ENCODE assay signal across 8 cellular contexts in the genomic region with DNA sequence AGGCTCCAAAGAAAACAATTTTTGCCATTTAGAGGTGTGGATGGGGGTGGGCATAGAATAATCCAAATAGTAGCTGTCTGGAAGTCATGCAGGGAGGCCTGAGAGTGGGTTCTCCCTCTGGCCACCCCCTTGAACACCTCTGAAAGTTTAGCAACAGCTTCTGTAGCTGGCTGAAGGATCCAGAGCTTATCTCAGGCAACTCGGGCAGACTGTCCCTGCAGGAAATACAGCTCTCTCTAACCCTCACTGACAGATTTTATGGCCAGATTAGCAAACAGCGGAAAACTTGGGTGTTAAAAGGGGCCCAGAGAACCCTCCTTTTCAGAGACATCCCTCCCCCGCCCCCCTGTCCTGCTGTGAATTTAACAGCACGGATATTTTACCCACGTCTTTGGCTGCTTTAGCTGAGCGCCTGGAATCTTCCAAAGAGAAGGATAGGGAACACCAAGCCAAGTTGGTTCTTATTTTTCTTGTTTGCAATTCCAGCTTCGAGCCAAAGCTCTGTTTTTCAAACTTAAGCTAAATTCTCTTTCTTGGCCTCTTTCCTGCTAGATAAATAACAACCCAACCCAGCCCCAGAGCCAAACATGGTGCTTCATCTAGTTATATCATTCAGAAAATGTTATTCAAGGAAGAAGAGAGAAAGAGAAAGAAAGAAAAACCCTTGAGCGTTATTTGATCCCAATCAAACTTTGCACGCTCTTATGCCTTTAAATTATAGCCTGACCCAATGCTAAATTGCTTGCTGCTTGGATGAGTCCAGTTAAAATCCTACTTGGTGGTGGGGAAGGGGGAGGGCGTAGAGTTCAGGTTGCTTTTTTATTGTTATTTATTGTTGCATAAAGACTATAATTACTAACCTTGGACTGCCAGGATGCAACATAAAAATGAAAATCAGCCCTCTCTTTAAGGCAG. TPM values are rescaled to one million over a fixed set of nuclear protein-coding genes. Genes with fewer than 3 reads are reported as not detected.
DNase-seq lines count a peak whose midpoint lies in the region; ATAC-seq, FAIRE-seq and TF ChIP-seq lines count a peak whose summit lies in the region.

No MANE protein-coding gene starts in this region.

- ATAC-seq in A549 (peak in 1 of 2 experiments; percentile 7; a peak in 1 of 6 replicates), lung (ENCODE audit: insufficient read depth, low FRiP score) (no peak)

- H3K4me3 ChIP-seq in A549: no peak overlapping the region
- H3K4me3 ChIP-seq in LNCaP clone FGC (ENCODE audit: low read depth, low read length): peak overlapping the region; percentile 25
- H3K4me3 ChIP-seq in adipocyte (ENCODE audit: low read length): peak overlapping the region; percentile 81
- no peak overlapping the region for H3K4me3 ChIP-seq in lung

- no peaks in the 10 kb centered on the region for H3K9me3 ChIP-seq in A549
- H3K9me3 ChIP-seq in adipocyte (ENCODE audit: control insufficient read depth, low read length): no peaks in the 10 kb centered on the region
- peaks cover 0 to 3% of the 10 kb centered on the region in 2 donors for H3K9me3 ChIP-seq in lung (ENCODE audit: control insufficient read depth in 2 of 2, insufficient read depth in 1 of 2, low read length in 1 of 2)

- peak overlapping the region; percentile 99 for H3K9ac ChIP-seq in adipocyte (ENCODE audit: low read length)

- no peak for TF ChIP-seq EP300 in A549 (IDR thresholded peaks at IDR 0.05)

- CTCF ChIA-PET in A549 (lab: Yijun Ruan, JAX): interaction anchor here (0.6 to 2.5 kb wide), 6 partner anchors 12 to 331 kb away, joined by 3 to 13 read pairs (median 4); partner anchors contain the start of gene HOXB5

- POLR2A ChIA-PET in A549 (lab: Yijun Ruan, JAX): interaction anchor here (0.7 to 1.4 kb wide), 2 partner anchors 8 to 61 kb away, joined by 3 to 4 read pairs; no protein-coding TSS in a partner anchor

- no peak for TF ChIP-seq RAD21 in A549 (conservative IDR thresholded peaks at IDR 0.05 in 1 of 2, IDR thresholded peaks at IDR 0.05 in 1 of 2)

- no peak for TF ChIP-seq POLR2A in A549 (IDR thresholded peaks at IDR 0.05; ENCODE audit: low read length)

- DNase-seq in A549 (ENCODE audit: low read depth in 1 of 2, low spot score in 1 of 2) (no peak), LNCaP clone FGC (ENCODE audit: low read depth) (peak; percentile 43), adipocyte (ENCODE audit: low read depth) (no peak), lung (ENCODE audit: low spot score) (no peak), DMS53 treated with DMSO at 0.1 percent for 48 hours (lab: John Stamatoyannopoulos, UW; ENCODE audit: unreplicated experiment) (no peak), SHP77 (lab: John Stamatoyannopoulos, UW) (no peak), COLO668 (lab: John Stamatoyannopoulos, UW; ENCODE audit: unreplicated experiment) (no peak)
- DNase-seq in stimulated activated CD4-positive, alpha-beta T cell treated with anti-CD3 and anti-CD28 coated beads, Interleukin-2, amount 100 ng/mL, for 24 hours: no peak

- H3K27ac ChIP-seq in A549 (peak overlapping the region in 1 of 2 experiments; percentile 42; a peak in 2 of 6 replicates), lung (ENCODE audit: low read depth in 1 of 2, low read length in 1 of 2) (peak overlapping the region; percentile 4 to 79)

- TF ChIP-seq CTCF in A549 (IDR thresholded peaks at IDR 0.05) (no peak), LNCaP clone FGC (IDR thresholded peaks at IDR 0.05; ENCODE audit: control insufficient read depth, extremely low read depth, insufficient read depth) (no peak), lung (IDR thresholded peaks at IDR 0.05; ENCODE audit: control extremely low read depth, extremely low read depth) (no peak)

- H3K36me3 ChIP-seq in adipocyte (ENCODE audit: control insufficient read depth, insufficient read depth, low read length, severe bottlenecking) (peaks cover 22% of the 10 kb centered on the region), lung (ENCODE audit: control insufficient read depth in 2 of 2, insufficient read depth in 2 of 2, low read length in 2 of 2) (no peaks in the 10 kb centered on the region)

- H3K27me3 ChIP-seq in adipocyte (replicated peaks; ENCODE audit: control insufficient read depth, insufficient read depth, low read length) (no peaks in the 10 kb centered on the region), lung (ENCODE audit: control insufficient read depth, insufficient read depth) (no peaks in the 10 kb centered on the region)

- FAIRE-seq in A549 (lab: Jason Lieb, UNC): peak; percentile 36

- H3K4me2 ChIP-seq in A549: peak overlapping the region; percentile 12; the same call in 1 of the 3 replicates

- H3K4me1 ChIP-seq in A549 (peaks cover 15% of the 10 kb centered on the region; the same call in 2 of the 3 replicates), adipocyte (ENCODE audit: control insufficient read depth, insufficient read depth, low read length) (peaks cover 42% of the 10 kb centered on the region), lung (ENCODE audit: control insufficient read depth in 2 of 2, insufficient read depth in 2 of 2, low read length in 2 of 2) (peaks cover 0 to 4% of the 10 kb centered on the region in 2 donors)

- WGBS in A549 (ENCODE audit: missing lambda C conversion rate): 70% methylated on average over 10 of the region's 10 CpGs
- 35 to 36% methylated on average over 10 of the region's 10 CpGs for WGBS in lung, 2 donors

TF ChIP-seq in A549, 52 proteins besides CTCF, POLR2A, EP300 and RAD21:
- TF ChIP-seq MAZ (IDR thresholded peaks at IDR 0.05; ENCODE audit: borderline replicate concordance, low read depth, low read length): no peak
- TF ChIP-seq, protein P1, sequence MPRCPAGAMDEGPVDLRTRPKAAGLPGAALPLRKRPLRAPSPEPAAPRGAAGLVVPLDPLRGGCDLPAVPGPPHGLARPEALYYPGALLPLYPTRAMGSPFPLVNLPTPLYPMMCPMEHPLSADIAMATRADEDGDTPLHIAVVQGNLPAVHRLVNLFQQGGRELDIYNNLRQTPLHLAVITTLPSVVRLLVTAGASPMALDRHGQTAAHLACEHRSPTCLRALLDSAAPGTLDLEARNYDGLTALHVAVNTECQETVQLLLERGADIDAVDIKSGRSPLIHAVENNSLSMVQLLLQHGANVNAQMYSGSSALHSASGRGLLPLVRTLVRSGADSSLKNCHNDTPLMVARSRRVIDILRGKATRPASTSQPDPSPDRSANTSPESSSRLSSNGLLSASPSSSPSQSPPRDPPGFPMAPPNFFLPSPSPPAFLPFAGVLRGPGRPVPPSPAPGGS (IDR thresholded peaks at IDR 0.05): no peak
- TF ChIP-seq BHLHE40 (IDR thresholded peaks at IDR 0.05; ENCODE audit: low read depth, low read length): no peak
- TF ChIP-seq, protein P2, sequence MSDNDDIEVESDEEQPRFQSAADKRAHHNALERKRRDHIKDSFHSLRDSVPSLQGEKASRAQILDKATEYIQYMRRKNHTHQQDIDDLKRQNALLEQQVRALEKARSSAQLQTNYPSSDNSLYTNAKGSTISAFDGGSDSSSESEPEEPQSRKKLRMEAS (IDR thresholded peaks at IDR 0.05): no peak
- TF ChIP-seq CBX8 (IDR thresholded peaks at IDR 0.05): no peak

RNA-seq across cellular contexts. Expression of gene HOXB2, which starts 2.3 kb away (rescaled TPM):
- 2.6 and 2.7 TPM in 2 replicates for polyA plus RNA-seq in A549 (2011; rRNA removed)
- 1.8 and 2.7 TPM in 2 replicates for polyA plus RNA-seq in A549 (2012; cell fraction: cytosol; rRNA removed)
- polyA plus RNA-seq in A549 (2012; cell fraction: nucleus; rRNA removed): 3.6 and 3.7 TPM in 2 replicates
- 0.58 to 0.65 TPM (median 0.60 TPM) in 3 replicates for polyA plus RNA-seq in A549 (2017; fragmentation: RNase III; extraction: RNeasy Plus Mini Kit Qiagen cat#74134 plus additional on column Dnase treatment)
- polyA minus RNA-seq in A549 (2011; rRNA and poly(A)+ RNA removed): 0.79 and 0.92 TPM in 2 replicates
- total RNA-seq in lung: 10 to 100 TPM in 1 of 2 donors, 1 to 10 TPM in 1; 6.7 to 13.9 TPM
- 1 to 10 TPM; 4.1 to 7.8 TPM for polyA plus RNA-seq in lung

RNA-seq across cellular contexts. Expression of gene HOXB1, which starts 16.4 kb away (rescaled TPM):
- not detected in 2 replicates for polyA plus RNA-seq in A549 (2011; rRNA removed)
- polyA plus RNA-seq in A549 (2012; cell fraction: cytosol; rRNA removed): not detected in 2 replicates
- polyA plus RNA-seq in A549 (2012; cell fraction: nucleus; rRNA removed): 0.06 TPM in 1 of 2 replicates, not detected in the other
- not detected in 3 replicates for polyA plus RNA-seq in A549 (2017; fragmentation: RNase III; extraction: RNeasy Plus Mini Kit Qiagen cat#74134 plus additional on column Dnase treatment)
- polyA minus RNA-seq in A549 (2011; rRNA and poly(A)+ RNA removed): not detected in 2 replicates
- total RNA-seq in lung: not detected
- not detected for polyA plus RNA-seq in lung

RNA-seq across cellular contexts. Expression of gene HOXB4, which starts 31.0 kb away (rescaled TPM):
- 0.74 and 0.75 TPM in 2 replicates for polyA plus RNA-seq in A549 (2011; rRNA removed)
- 0.25 and 0.29 TPM in 2 replicates for polyA plus RNA-seq in A549 (2012; cell fraction: cytosol; rRNA removed)
- polyA plus RNA-seq in A549 (2012; cell fraction: nucleus; rRNA removed): 1.6 TPM in 2 replicates
- polyA plus RNA-seq in A549 (2017; fragmentation: RNase III; extraction: RNeasy Plus Mini Kit Qiagen cat#74134 plus additional on column Dnase treatment): 0.24 to 0.37 TPM (median 0.30 TPM) in 3 replicates
- 0.44 and 0.99 TPM in 2 replicates for polyA minus RNA-seq in A549 (2011; rRNA and poly(A)+ RNA removed)
- total RNA-seq in lung: 1 to 10 TPM; 3.5 to 6.7 TPM
- polyA plus RNA-seq in lung: 1 to 10 TPM; 1.4 to 1.7 TPM

RNA-seq across cellular contexts. Expression of gene HOXB3, which starts 42.9 kb away (rescaled TPM):
- polyA plus RNA-seq in A549 (2011; rRNA removed) (11.6 and 17.0 TPM in 2 replicates), A549 (2017; fragmentation: RNase III; extraction: RNeasy Plus Mini Kit Qiagen cat#74134 plus additional on column Dnase treatment) (7.0 to 10.2 TPM (median 8.6 TPM) in 3 replicates), lung (1 to 10 TPM; 1.9 to 4.9 TPM)
- 9.3 and 12.8 TPM in 2 replicates for polyA plus RNA-seq in A549 (2012; cell fraction: cytosol; rRNA removed)
- 38.5 and 48.1 TPM in 2 replicates for polyA plus RNA-seq in A549 (2012; cell fraction: nucleus; rRNA removed)
- 4.0 and 5.5 TPM in 2 replicates for polyA minus RNA-seq in A549 (2011; rRNA and poly(A)+ RNA removed)
- 10 to 100 TPM in 1 of 2 donors, 1 to 10 TPM in 1; 8.6 to 21.1 TPM for total RNA-seq in lung

RNA-seq across cellular contexts. Expression of gene HOXB5, which starts 46.4 kb away (rescaled TPM):
- polyA plus RNA-seq in A549 (2011; rRNA removed) (2.5 and 2.7 TPM in 2 replicates), A549 (2017; fragmentation: RNase III; extraction: RNeasy Plus Mini Kit Qiagen cat#74134 plus additional on column Dnase treatment) (2.1 to 3.0 TPM (median 2.4 TPM) in 3 replicates), lung (1 to 10 TPM; 1.8 TPM)
- 1.9 and 2.5 TPM in 2 replicates for polyA plus RNA-seq in A549 (2012; cell fraction: cytosol; rRNA removed)
- polyA plus RNA-seq in A549 (2012; cell fraction: nucleus; rRNA removed): 21.9 and 24.5 TPM in 2 replicates
- polyA minus RNA-seq in A549 (2011; rRNA and poly(A)+ RNA removed): 0.39 and 0.74 TPM in 2 replicates
- total RNA-seq in lung: 1 to 10 TPM; 2.6 to 2.9 TPM

Comparison
In these comparisons a context has a peak if more than half of its experiments do, and no peak if none do; other contexts are left out.
1. H3K4me3 ChIP-seq: peak in LNCaP clone FGC (single experiment) and adipocyte (single experiment); none in A549 (single experiment) and lung (single experiment).